1 cellular context compared by ENCODE assay signal in the genomic region with DNA sequence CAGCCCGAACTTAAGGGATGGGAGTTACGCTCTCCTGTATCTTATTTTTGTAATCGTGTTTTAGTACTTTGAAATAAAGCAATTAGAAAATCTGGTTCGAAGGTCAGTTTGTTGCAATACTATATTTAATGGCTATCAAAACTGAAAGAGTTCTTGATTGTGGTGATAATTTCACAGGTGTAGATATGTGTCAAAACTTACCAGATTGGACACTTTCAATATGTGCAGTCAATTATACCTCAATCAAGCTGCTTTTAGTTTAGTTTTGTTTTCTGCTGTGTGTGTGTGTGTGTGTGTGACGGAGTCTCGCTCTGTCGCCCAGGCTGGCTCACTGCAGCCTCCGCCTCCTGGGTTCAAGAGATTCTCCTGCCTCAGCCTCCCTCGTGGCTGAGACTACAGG.
A peak's percentile ranks its signal among the peaks of the same experiment; 100 is the strongest.
TF ChIP-seq lines count a peak whose summit lies in the region.

No MANE protein-coding gene starts in this region.

TF ChIP-seq in GM12878, 131 proteins besides CTCF, POLR2A, EP300 and RAD21 (continued from another document):
- TF ChIP-seq, protein P1, sequence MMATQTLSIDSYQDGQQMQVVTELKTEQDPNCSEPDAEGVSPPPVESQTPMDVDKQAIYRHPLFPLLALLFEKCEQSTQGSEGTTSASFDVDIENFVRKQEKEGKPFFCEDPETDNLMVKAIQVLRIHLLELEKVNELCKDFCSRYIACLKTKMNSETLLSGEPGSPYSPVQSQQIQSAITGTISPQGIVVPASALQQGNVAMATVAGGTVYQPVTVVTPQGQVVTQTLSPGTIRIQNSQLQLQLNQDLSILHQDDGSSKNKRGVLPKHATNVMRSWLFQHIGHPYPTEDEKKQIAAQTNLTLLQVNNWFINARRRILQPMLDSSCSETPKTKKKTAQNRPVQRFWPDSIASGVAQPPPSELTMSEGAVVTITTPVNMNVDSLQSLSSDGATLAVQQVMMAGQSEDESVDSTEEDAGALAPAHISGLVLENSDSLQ (IDR thresholded peaks at IDR 0.05) = peak; percentile 40; the same call in 1 of the 2 replicates
- TF ChIP-seq DPF2 (IDR thresholded peaks at IDR 0.05) (0 out of 2 replicates have a peak, but pooled peaks have one; percentile 35), NR2F1 (conservative IDR thresholded peaks at IDR 0.05) (peak; percentile 56), RUNX3 (IDR thresholded peaks at IDR 0.05; ENCODE audit: low read length) (peak; percentile 31; the same call in 1 of the 2 replicates), RFX5 (IDR thresholded peaks at IDR 0.05; ENCODE audit: low read depth, low read length) (no peak)
